Comparison of ENCODE assay signal across 17 cellular contexts in genomic region chr11:62054081-62054480, GRCh38.
"Had no signal": no experiment of that assay in that cellular context is flagged by ENCODE, and none has a peak within 500 bp of the region (broad histone marks: within the 10 kb centered on the region; RNA-seq: fewer than 3 reads in every experiment).

No MANE protein-coding gene starts in this region.

- H3K36me3 ChIP-seq: suprapubic skin, thyroid gland, upper lobe of left lung, uterus had no signal

- DNase-seq: foreskin keratinocyte; kidney; left cardiac atrium; left ventricle myocardium superior; nephron progenitor cell; stimulated activated CD4-positive, alpha-beta T cell treated with anti-CD3 and anti-CD28 coated beads, Interleukin-4, amount 100 ng/mL, for 1 hour; stimulated activated CD8-positive, alpha-beta memory T cell treated with anti-CD3 and anti-CD28 coated beads, Interleukin-4, amount 100 ng/mL, for 48 hours; stimulated activated naive CD8-positive, alpha-beta T cell treated with anti-CD3 and anti-CD28 coated beads, Interleukin-15, Interleukin-2, amounts not matched to agents 100 U/mL and 50 U/mL, for 24 hours; thyroid gland had no signal

- H3K27ac ChIP-seq: foreskin keratinocyte, hepatocyte, suprapubic skin, thyroid gland, upper lobe of left lung, uterus had no signal

- H3K4me3 Mint-ChIP-seq: naive thymus-derived CD4-positive, alpha-beta T cell; nephron progenitor cell; stimulated activated effector memory CD8-positive, alpha-beta T cell treated with anti-CD3 and anti-CD28 coated beads, Interleukin-12 subunit alpha, Interleukin-12 subunit beta, amount 100 ng/mL, for 72 hours had no signal

- H3K79me2 ChIP-seq: hepatocyte had no signal

- H2AFZ ChIP-seq: hepatocyte had no signal

- H3K4me3 ChIP-seq: hepatocyte, lung, smooth muscle cell, suprapubic skin, thyroid gland, upper lobe of left lung, uterus had no signal

- H3K4me1 Mint-ChIP-seq: naive thymus-derived CD4-positive, alpha-beta T cell; nephron progenitor cell; stimulated activated effector memory CD8-positive, alpha-beta T cell treated with anti-CD3 and anti-CD28 coated beads, Interleukin-12 subunit alpha, Interleukin-12 subunit beta, amount 100 ng/mL, for 72 hours had no signal

- ATAC-seq: foreskin keratinocyte; left ventricle myocardium superior; naive thymus-derived CD4-positive, alpha-beta T cell; stimulated activated effector memory CD8-positive, alpha-beta T cell treated with anti-CD3 and anti-CD28 coated beads, Interleukin-12 subunit alpha, Interleukin-12 subunit beta, amount 100 ng/mL, for 72 hours; stimulated activated naive CD8-positive, alpha-beta T cell treated with anti-CD3 and anti-CD28 coated beads, Interleukin-15, Interleukin-2, amounts not matched to agents 100 U/mL and 50 U/mL, for 24 hours had no signal

- H3K36me3 Mint-ChIP-seq: naive thymus-derived CD4-positive, alpha-beta T cell; stimulated activated effector memory CD8-positive, alpha-beta T cell treated with anti-CD3 and anti-CD28 coated beads, Interleukin-12 subunit alpha, Interleukin-12 subunit beta, amount 100 ng/mL, for 72 hours had no signal

- H3K9me3 Mint-ChIP-seq: stimulated activated effector memory CD8-positive, alpha-beta T cell treated with anti-CD3 and anti-CD28 coated beads, Interleukin-12 subunit alpha, Interleukin-12 subunit beta, amount 100 ng/mL, for 72 hours had no signal

- H3K4me1 ChIP-seq: foreskin keratinocyte, suprapubic skin, thyroid gland, upper lobe of left lung, uterus had no signal

- H3K9me3 ChIP-seq: suprapubic skin, thyroid gland, upper lobe of left lung, uterus had no signal

- H3K27ac Mint-ChIP-seq: nephron progenitor cell; stimulated activated effector memory CD8-positive, alpha-beta T cell treated with anti-CD3 and anti-CD28 coated beads, Interleukin-12 subunit alpha, Interleukin-12 subunit beta, amount 100 ng/mL, for 72 hours had no signal

- H3K27me3 ChIP-seq: hepatocyte, thyroid gland, upper lobe of left lung, uterus had no signal

- H3K4me2 ChIP-seq: hepatocyte, smooth muscle cell had no signal
